8 cellular contexts compared by ENCODE assay signal in the genomic region with DNA sequence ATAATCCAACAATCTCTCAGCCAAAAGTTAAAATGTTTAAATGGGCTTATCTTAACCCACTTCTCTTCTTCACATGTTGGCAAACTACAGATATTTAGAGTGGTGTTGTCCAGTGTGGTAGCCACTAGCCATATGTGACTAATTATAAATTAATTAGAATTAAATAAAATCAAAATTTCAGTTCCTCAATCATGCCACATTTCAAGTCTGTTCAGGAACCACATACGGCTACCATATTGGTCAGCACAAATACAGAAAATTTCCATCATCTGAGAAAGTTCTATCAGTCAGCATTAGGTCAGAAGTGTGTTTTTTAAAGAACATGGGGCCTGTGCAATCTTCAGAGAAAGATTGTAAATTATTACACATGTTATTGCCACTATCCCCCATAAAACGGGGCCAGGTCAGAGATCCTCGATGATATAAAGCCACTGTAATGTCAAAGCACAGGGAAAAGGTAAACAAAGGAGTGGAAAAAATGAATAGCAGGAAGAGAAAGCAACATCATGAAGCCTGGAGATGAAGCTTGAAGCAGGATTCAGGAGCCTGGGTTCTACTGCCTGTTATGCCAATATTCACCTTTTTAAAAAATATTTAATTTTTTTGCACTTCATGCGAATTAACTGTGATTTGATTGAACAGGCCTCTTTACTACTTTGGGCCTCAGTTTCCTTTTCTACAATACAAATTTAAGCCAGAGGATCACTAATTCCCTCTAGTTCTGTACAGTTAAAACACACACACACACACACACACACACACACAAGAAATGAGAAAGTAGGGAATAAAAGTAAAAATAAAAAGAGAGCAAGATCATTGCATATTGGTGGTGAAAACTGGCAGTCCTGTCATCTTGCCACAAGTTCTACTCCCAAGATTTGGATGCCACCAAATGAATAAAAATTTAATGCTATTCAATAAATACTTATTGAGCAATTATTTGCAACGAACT. TPM values are rescaled to one million over a fixed set of nuclear protein-coding genes. Genes with fewer than 3 reads are reported as not detected.
DNase-seq lines count a peak whose midpoint lies in the region; ATAC-seq and TF ChIP-seq lines count a peak whose summit lies in the region.

No MANE protein-coding gene starts in this region.

- H3K27ac ChIP-seq in dorsolateral prefrontal cortex = peak overlapping the region in 1 of 59 donors; percentile 2
- no peak overlapping the region for H3K27ac ChIP-seq in ovary

- no peak for ATAC-seq in GM18909 (IDR thresholded peaks at IDR 0.05; ENCODE audit: poor library complexity, unreplicated experiment)

- DNase-seq in GM04504 (ENCODE audit: low read depth) (peak; percentile 20), NB4 (ENCODE audit: low read depth) (peak; percentile 8), dorsolateral prefrontal cortex (no peak), ovary (no peak), NCI-H2081 treated with DMSO at 0.1 percent for 48 hours (lab: John Stamatoyannopoulos, UW) (no peak), NCI-H345 treated with DMSO at 0.1 percent for 48 hours (lab: John Stamatoyannopoulos, UW; ENCODE audit: unreplicated experiment) (no peak), globus pallidus (ENCODE audit: low spot score) (no peak)

- intact Hi-C loops in dorsolateral prefrontal cortex (cut with DNase I) (loop anchor here (5.0 kb wide), 3 partner anchors 53 to 738 kb away; partner anchors contain the start of genes DCLRE1B (in 1 of the 2), LRIG2 (in 1 of the 2) and PHTF1 (in 1 of the 2)), ovary (cut with DNase I) (loop anchor here in 1 of 4 donors (5.0 kb wide), 1 partner anchor 48 kb away; no protein-coding TSS in a partner anchor)

- no peak for TF ChIP-seq EP300 in ovary (IDR thresholded peaks at IDR 0.05)

- TF ChIP-seq POLR2A in NB4 (IDR thresholded peaks at IDR 0.05; ENCODE audit: extremely low read depth, insufficient read length) (no peak), ovary (IDR thresholded peaks at IDR 0.05) (no peak)

- H3K27me3 ChIP-seq in dorsolateral prefrontal cortex = no peaks in the 10 kb centered on the region
- H3K27me3 ChIP-seq in ovary = no peaks in the 10 kb centered on the region

- H3K36me3 ChIP-seq in ovary = no peaks in the 10 kb centered on the region

- peak overlapping the region; percentile 85 for H3K4me3 ChIP-seq in NB4 (ENCODE audit: low read depth, low read length)
- H3K4me3 ChIP-seq in dorsolateral prefrontal cortex = peak overlapping the region; percentile 70 to 99 (median 93)
- H3K4me3 ChIP-seq in ovary = peak overlapping the region; percentile 77

- no peak for TF ChIP-seq CTCF in NB4 (IDR thresholded peaks at IDR 0.05; ENCODE audit: low read depth, low read length)
- no peak for TF ChIP-seq CTCF in dorsolateral prefrontal cortex (IDR thresholded peaks at IDR 0.05 in 54 of 56, conservative IDR thresholded peaks at IDR 0.05 in 2 of 56; ENCODE audit: low read depth in 1 of 56, partially characterized antibody in 56 of 56)
- no peak for TF ChIP-seq CTCF in ovary (IDR thresholded peaks at IDR 0.05)

- 32 to 42% (median 34%) methylated on average over 5 of the region's 5 CpGs for WGBS in ovary, 3 donors

- H3K9me3 ChIP-seq in ovary = no peaks in the 10 kb centered on the region

- H3K4me1 ChIP-seq in ovary (ENCODE audit: insufficient read depth) = peaks cover 6% of the 10 kb centered on the region

RNA-seq across cellular contexts. Expression of gene RSBN1, which starts 2.3 kb away (rescaled TPM):
- 10 to 100 TPM; 17.8 to 36.6 (median 24.2) TPM for total RNA-seq in dorsolateral prefrontal cortex
- total RNA-seq in ovary = 10 to 100 TPM; 28.1 to 36.1 (median 30.8) TPM
- 10 to 100 TPM; 10.5 to 15.6 TPM for polyA plus RNA-seq in ovary

RNA-seq across cellular contexts. Expression of gene PHTF1, which starts 50.6 kb away (rescaled TPM):
- total RNA-seq in dorsolateral prefrontal cortex (10 to 100 TPM; 19.2 to 58.0 (median 40.1) TPM), ovary (10 to 100 TPM in 3 of 7 donors, 1 to 10 TPM in 4; 6.6 to 28.6 (median 9.7) TPM)
- polyA plus RNA-seq in ovary = 10 to 100 TPM in 1 of 2 donors, 1 to 10 TPM in 1; 4.5 to 10.8 TPM

Comparison
In these comparisons a context has a peak if more than half of its experiments do, and no peak if none do; other contexts are left out.
1. DNase-seq: peak in GM04504 (single experiment) and NB4 (single experiment); none in dorsolateral prefrontal cortex (0 of 10), ovary (0 of 5), NCI-H2081 treated with DMSO at 0.1 percent for 48 hours (single experiment), NCI-H345 treated with DMSO at 0.1 percent for 48 hours (single experiment) and globus pallidus (single experiment).
2. Peak in every context shown above with its lines, with median percentiles within 50 percentile points of each other: H3K4me3 ChIP-seq.